In the genomic region with DNA sequence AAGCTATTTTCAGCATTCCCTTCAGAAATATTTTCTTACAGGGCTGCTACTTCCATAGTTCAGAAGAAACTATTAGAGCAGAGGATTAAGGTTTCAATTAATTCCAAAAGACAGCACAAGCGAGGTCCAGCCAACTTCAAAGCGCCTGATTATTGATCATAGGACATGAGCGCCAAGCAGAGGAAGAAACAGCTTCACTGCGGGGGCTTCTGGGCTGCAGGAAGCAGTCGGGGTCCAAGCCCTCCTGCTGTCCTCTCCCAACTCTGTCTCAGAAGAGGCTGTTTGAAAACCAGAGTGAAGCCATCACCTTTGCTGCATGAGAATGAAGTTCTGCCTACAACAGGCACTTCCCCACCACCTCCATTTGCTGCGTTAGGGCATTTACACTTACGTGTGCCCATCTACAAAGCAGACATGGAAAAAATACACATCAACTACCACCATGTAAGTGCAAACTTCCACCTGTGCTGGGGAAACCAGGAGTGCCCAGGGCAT, we compare ENCODE assay signal across 18 cellular contexts. TPM values are rescaled to one million over a fixed set of nuclear protein-coding genes. Genes with fewer than 3 reads are reported as not detected.
DNase-seq lines count a peak whose midpoint lies in the region; ATAC-seq and TF ChIP-seq lines count a peak whose summit lies in the region.
"Had no signal": no experiment of that assay in that cellular context is flagged by ENCODE, and none has a peak within 500 bp of the region (broad histone marks: within the 10 kb centered on the region; RNA-seq: fewer than 3 reads in every experiment).

No MANE protein-coding gene starts in this region.

- H3K27ac Mint-ChIP-seq in HFFc6, result peak overlapping the region; percentile 24; the same call in 1 of the 2 replicates
- H3K27ac Mint-ChIP-seq: T-helper 2 cell treated with Interferon-gamma antibody and Interleukin-4, amounts not matched to agents 5 μg/mL and 100 μg/mL, for 36 hours had no signal

- no peaks in the 10 kb centered on the region for H3K9me3 ChIP-seq in left lung
- H3K9me3 ChIP-seq: sigmoid colon, uterus had no signal

- peaks cover 12% of the 10 kb centered on the region for H3K27me3 Mint-ChIP-seq in HFFc6 (ENCODE audit: insufficient read depth)
- H3K27me3 Mint-ChIP-seq: naive thymus-derived CD4-positive, alpha-beta T cell had no signal

- no peak for ATAC-seq in left lung
- no peak for ATAC-seq in esophagus mucosa
- ATAC-seq: naive thymus-derived CD4-positive, alpha-beta T cell had no signal

- H3K9me3 Mint-ChIP-seq in HFFc6, result no peaks in the 10 kb centered on the region
- H3K9me3 Mint-ChIP-seq: T-helper 2 cell treated with Interferon-gamma antibody and Interleukin-4, amounts not matched to agents 5 μg/mL and 100 μg/mL, for 36 hours had no signal

- TF ChIP-seq CTCF in HFFc6 (IDR thresholded peaks at IDR 0.05) (no peak), left lung (IDR thresholded peaks at IDR 0.05) (no peak)

- H3K4me3 ChIP-seq in left lung (no peak overlapping the region), skin epidermis (no peak overlapping the region)
- H3K4me3 ChIP-seq: sigmoid colon, uterus had no signal

- H3K27ac ChIP-seq in left lung, result peak overlapping the region; percentile 24 to 63
- peak overlapping the region in 15 of 21 experiments; percentile 6 to 85 (median 59) for H3K27ac ChIP-seq in skin epidermis

- intact Hi-C loops in left lung (cut with DNase I) (no loop called here), posterior cingulate gyrus (cut with DNase I) (no loop called here)

- H3K4me3 Mint-ChIP-seq in HFFc6, result peak overlapping the region; percentile 52
- H3K4me3 Mint-ChIP-seq: T-helper 2 cell treated with Interferon-gamma antibody and Interleukin-4, amounts not matched to agents 5 μg/mL and 100 μg/mL, for 36 hours had no signal

- H3K27me3 ChIP-seq in left lung, result no peaks in the 10 kb centered on the region
- H3K27me3 ChIP-seq: sigmoid colon, uterus had no signal

- no peaks in the 10 kb centered on the region for H3K36me3 Mint-ChIP-seq in HFFc6 (ENCODE audit: low read depth)

- DNase-seq in HFFc6 (no peak), astrocyte of the hippocampus (ENCODE audit: low read depth, low spot score) (peak; percentile 27), left lung (no peak), HCEC 1CT (no peak), posterior cingulate gyrus (no peak)
- DNase-seq in activated CD8-positive, alpha-beta memory T cell treated with anti-CD3 and anti-CD28 coated beads, Interleukin-2, amount 50 U/mL, for 4 hours, result no peak
- DNase-seq: activated CD4-positive, alpha-beta T cell treated with anti-CD3 and anti-CD28 coated beads for 4 hours; DMS 273 treated with DMSO at 0.1 percent for 48 hours; GOT3; naive thymus-derived CD4-positive, alpha-beta T cell; NCI-H1092 treated with DMSO at 0.1 percent for 48 hours; SHP77; stimulated activated CD4-positive, alpha-beta T cell treated with anti-CD3 and anti-CD28 coated beads, Interleukin-4, amount 100 ng/mL, for 4 hours had no signal

- H3K4me1 Mint-ChIP-seq in HFFc6 (ENCODE audit: low read depth), result peaks cover 13% of the 10 kb centered on the region

- peaks cover 7 to 12% of the 10 kb centered on the region in 2 donors for H3K4me1 ChIP-seq in left lung
- H3K4me1 ChIP-seq: uterus had no signal

- no peaks in the 10 kb centered on the region for H3K36me3 ChIP-seq in left lung
- H3K36me3 ChIP-seq: sigmoid colon, uterus had no signal

RNA-seq across cellular contexts. Expression of a gene that starts 23.9 kb away (rescaled TPM):
- total RNA-seq in HFFc6 (2021; fragmentation: NEBNext Ultra II Directional; extraction: Animal tissue kit (Norgen Biotek cat#: 25700)), result under 1 TPM; 0.28 to 0.63 (median 0.32) TPM
- total RNA-seq in left lung (1 to 10 TPM; 2.1 to 2.7 TPM), esophagus mucosa (1.1 TPM)
